In the genomic region with DNA sequence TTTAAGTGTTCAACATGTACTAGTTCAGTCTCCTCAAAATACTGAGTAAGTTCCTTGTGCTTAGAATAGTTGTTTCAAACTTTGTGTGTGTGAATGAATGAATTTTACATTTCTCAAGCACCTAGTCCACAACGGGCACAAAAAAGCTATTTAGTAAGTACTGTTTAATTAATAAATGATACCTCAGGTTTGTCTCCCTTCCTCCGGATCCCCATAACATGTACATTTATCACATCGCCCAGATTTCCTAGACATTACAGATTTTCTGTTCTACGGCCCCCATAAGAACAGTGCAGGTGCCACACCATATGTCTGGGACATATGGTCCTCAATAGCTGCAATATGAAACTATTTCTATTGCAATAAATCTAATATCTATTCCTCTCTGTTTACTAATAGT, we compare ENCODE assay signal across 2 cellular contexts.
TF ChIP-seq lines count a peak whose summit lies in the region.

No MANE protein-coding gene starts in this region.

TF ChIP-seq in SK-N-SH, 30 proteins besides CTCF, POLR2A, EP300 and RAD21:
- no peak for TF ChIP-seq GATA2 (CRISPR knock-in tag; IDR thresholded peaks at IDR 0.05)
- TF ChIP-seq RFX5 (IDR thresholded peaks at IDR 0.05; ENCODE audit: low read length): no peak
- TF ChIP-seq, protein P1, sequence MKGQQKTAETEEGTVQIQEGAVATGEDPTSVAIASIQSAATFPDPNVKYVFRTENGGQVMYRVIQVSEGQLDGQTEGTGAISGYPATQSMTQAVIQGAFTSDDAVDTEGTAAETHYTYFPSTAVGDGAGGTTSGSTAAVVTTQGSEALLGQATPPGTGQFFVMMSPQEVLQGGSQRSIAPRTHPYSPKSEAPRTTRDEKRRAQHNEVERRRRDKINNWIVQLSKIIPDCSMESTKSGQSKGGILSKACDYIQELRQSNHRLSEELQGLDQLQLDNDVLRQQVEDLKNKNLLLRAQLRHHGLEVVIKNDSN (IDR thresholded peaks at IDR 0.05; ENCODE audit: borderline replicate concordance, low read depth): no peak
- TF ChIP-seq, protein P2, sequence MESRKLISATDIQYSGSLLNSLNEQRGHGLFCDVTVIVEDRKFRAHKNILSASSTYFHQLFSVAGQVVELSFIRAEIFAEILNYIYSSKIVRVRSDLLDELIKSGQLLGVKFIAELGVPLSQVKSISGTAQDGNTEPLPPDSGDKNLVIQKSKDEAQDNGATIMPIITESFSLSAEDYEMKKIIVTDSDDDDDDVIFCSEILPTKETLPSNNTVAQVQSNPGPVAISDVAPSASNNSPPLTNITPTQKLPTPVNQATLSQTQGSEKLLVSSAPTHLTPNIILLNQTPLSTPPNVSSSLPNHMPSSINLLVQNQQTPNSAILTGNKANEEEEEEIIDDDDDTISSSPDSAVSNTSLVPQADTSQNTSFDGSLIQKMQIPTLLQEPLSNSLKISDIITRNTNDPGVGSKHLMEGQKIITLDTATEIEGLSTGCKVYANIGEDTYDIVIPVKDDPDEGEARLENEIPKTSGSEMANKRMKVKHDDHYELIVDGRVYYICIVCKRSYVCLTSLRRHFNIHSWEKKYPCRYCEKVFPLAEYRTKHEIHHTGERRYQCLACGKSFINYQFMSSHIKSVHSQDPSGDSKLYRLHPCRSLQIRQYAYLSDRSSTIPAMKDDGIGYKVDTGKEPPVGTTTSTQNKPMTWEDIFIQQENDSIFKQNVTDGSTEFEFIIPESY (IDR thresholded peaks at IDR 0.05; ENCODE audit: borderline replicate concordance, low read depth): no peak
TF ChIP-seq in SK-N-SH: peak in this region for 0.

TF ChIP-seq in SK-N-SH treated with all-trans-retinoic acid at 6 μM for 48 hours, 23 proteins besides CTCF, POLR2A, EP300 and RAD21:
- TF ChIP-seq, protein P3, sequence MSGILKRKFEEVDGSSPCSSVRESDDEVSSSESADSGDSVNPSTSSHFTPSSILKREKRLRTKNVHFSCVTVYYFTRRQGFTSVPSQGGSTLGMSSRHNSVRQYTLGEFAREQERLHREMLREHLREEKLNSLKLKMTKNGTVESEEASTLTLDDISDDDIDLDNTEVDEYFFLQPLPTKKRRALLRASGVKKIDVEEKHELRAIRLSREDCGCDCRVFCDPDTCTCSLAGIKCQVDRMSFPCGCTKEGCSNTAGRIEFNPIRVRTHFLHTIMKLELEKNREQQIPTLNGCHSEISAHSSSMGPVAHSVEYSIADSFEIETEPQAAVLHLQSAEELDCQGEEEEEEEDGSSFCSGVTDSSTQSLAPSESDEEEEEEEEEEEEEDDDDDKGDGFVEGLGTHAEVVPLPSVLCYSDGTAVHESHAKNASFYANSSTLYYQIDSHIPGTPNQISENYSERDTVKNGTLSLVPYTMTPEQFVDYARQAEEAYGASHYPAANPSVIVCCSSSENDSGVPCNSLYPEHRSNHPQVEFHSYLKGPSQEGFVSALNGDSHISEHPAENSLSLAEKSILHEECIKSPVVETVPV (CRISPR knock-in tag; IDR thresholded peaks at IDR 0.05): no peak
- TF ChIP-seq, protein P4, sequence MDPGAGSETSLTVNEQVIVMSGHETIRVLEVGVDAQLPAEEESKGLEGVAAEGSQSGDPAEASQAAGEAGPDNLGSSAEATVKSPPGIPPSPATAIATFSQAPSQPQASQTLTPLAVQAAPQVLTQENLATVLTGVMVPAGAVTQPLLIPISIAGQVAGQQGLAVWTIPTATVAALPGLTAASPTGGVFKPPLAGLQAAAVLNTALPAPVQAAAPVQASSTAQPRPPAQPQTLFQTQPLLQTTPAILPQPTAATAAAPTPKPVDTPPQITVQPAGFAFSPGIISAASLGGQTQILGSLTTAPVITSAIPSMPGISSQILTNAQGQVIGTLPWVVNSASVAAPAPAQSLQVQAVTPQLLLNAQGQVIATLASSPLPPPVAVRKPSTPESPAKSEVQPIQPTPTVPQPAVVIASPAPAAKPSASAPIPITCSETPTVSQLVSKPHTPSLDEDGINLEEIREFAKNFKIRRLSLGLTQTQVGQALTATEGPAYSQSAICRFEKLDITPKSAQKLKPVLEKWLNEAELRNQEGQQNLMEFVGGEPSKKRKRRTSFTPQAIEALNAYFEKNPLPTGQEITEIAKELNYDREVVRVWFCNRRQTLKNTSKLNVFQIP (CRISPR knock-in tag; IDR thresholded peaks at IDR 0.05; ENCODE audit: borderline replicate concordance, low read depth): no peak
- TF ChIP-seq ESRRG (CRISPR knock-in tag; IDR thresholded peaks at IDR 0.05): no peak
